In the genomic region with DNA sequence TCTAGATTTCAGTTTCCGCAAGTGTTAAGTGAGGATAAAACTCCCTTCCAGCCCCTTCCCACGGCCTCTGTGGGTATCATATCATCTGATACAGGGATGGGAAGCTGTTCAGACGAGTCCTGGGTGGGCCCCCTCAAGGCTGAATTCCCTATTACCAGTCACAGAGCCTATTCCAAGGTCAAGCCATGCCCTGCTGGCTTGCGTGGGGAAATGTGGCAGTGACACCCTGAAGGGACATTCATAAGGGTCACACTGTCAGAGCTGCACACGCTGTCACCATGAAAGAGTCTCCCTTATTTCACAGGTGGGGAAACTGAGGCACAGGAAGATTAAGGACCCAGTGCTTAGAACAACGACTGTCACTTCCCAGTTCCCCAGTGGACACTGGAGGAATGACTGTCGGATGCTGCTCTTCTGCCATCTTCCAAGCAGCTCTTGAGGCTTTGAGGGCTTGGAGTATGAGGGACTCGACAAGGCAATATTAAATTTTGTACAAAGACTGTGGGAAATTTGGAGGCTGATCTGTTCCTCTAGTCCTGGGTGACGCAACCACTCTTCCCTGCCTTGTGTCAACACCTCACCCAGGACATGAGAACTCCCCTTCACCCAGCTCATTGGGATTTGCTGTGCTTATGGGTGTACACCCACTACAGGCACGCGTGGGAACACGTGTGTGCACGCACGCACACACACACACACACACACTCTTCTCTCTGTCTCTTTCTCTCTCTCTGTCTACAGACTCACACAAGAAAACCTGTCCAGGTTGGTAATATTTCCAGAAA, we compare ENCODE assay signal across 31 cellular contexts.
DNase-seq lines count a peak whose midpoint lies in the region; ATAC-seq and TF ChIP-seq lines count a peak whose summit lies in the region.
"Had no signal": no experiment of that assay in that cellular context is flagged by ENCODE, and none has a peak within 500 bp of the region (broad histone marks: within the 10 kb centered on the region; RNA-seq: fewer than 3 reads in every experiment).

No MANE protein-coding gene starts in this region.

- H3K4me3 Mint-ChIP-seq in neural crest cell, result no peak overlapping the region
- H3K4me3 Mint-ChIP-seq: activated CD8-positive, alpha-beta T cell treated with anti-CD3 and anti-CD28 coated beads, Interleukin-2, amount 10 ng/mL, durations not matched to agents 7 days and 5 days; activated naive CD4-positive, alpha-beta T cell treated with anti-CD3 and anti-CD28 coated beads, Interleukin-2, amount 10 ng/mL, durations not matched to agents 7 days and 5 days; activated T-helper 17 cell treated with anti-CD3 and anti-CD28 coated beads, Interleukin-2, amount 50 U/mL, for 72 hours had no signal

- CTCF ChIA-PET in RWPE1 (lab: Yijun Ruan, JAX), result interaction anchor here (0.6 kb wide), 1 partner anchor 20 kb away, joined by 3 read pairs; no protein-coding TSS in a partner anchor

- H3K27me3 ChIP-seq in upper lobe of right lung, result no peaks in the 10 kb centered on the region
- H3K27me3 ChIP-seq: adrenal gland, body of pancreas, gastroesophageal sphincter, MG63, neutrophil, uterus had no signal

- no peaks in the 10 kb centered on the region for H3K36me3 ChIP-seq in upper lobe of right lung
- H3K36me3 ChIP-seq: adrenal gland, gastroesophageal sphincter, MG63, neutrophil, uterus had no signal

- H3K4me1 ChIP-seq in upper lobe of right lung, result peaks cover 23% of the 10 kb centered on the region
- H3K4me1 ChIP-seq: adrenal gland, gastroesophageal sphincter, uterus had no signal

- H3K27ac ChIP-seq in upper lobe of right lung (no peak overlapping the region), RWPE1 (no peak overlapping the region)
- H3K27ac ChIP-seq: adrenal gland, body of pancreas, C4-2B, gastroesophageal sphincter, GM23248, KMS-11, neutrophil, uterus had no signal

- peak overlapping the region; percentile 74 for H3K27ac Mint-ChIP-seq in neural crest cell (ENCODE audit: unreplicated experiment)
- H3K27ac Mint-ChIP-seq: activated CD8-positive, alpha-beta T cell treated with anti-CD3 and anti-CD28 coated beads, Interleukin-2, amount 10 ng/mL, durations not matched to agents 7 days and 5 days; activated naive CD4-positive, alpha-beta T cell treated with anti-CD3 and anti-CD28 coated beads, Interleukin-2, amount 10 ng/mL, durations not matched to agents 7 days and 5 days; activated T-helper 17 cell treated with anti-CD3 and anti-CD28 coated beads, Interleukin-2, amount 50 U/mL, for 72 hours; progenitor cell of endocrine pancreas had no signal

- intact Hi-C loops in cardiac septum (cut with DNase I), result loop anchor here (10.0 kb wide), 1 partner anchor 775 kb away; no protein-coding TSS in a partner anchor
- intact Hi-C loops in Right ventricle myocardium superior (cut with DNase I), result no loop called here
- intact Hi-C loops in upper lobe of right lung (cut with DNase I), result no loop called here

- POLR2A ChIA-PET in RWPE1 (lab: Yijun Ruan, JAX; ENCODE audit: low non-redundant PET), result interaction anchor here (0.7 kb wide), 1 partner anchor 41 kb away, joined by 5 read pairs; no protein-coding TSS in a partner anchor

- H3K9me3 Mint-ChIP-seq in neural crest cell, result no peaks in the 10 kb centered on the region
- H3K9me3 Mint-ChIP-seq: activated naive CD4-positive, alpha-beta T cell treated with anti-CD3 and anti-CD28 coated beads, Interleukin-2, amount 10 ng/mL, durations not matched to agents 7 days and 5 days had no signal

- no peaks in the 10 kb centered on the region for H3K27me3 Mint-ChIP-seq in neural crest cell (ENCODE audit: low read depth)

- no peaks in the 10 kb centered on the region for H3K36me3 Mint-ChIP-seq in neural crest cell (ENCODE audit: low read depth)
- H3K36me3 Mint-ChIP-seq: activated naive CD4-positive, alpha-beta T cell treated with anti-CD3 and anti-CD28 coated beads, Interleukin-2, amount 10 ng/mL, durations not matched to agents 7 days and 5 days had no signal

- DNase-seq in cardiac septum (ENCODE audit: low spot score) (peak; percentile 20), Right ventricle myocardium superior (no peak), neural crest cell (ENCODE audit: low read depth, low spot score) (no peak), upper lobe of right lung (peak; percentile 70), RWPE1 (ENCODE audit: low spot score) (no peak), HPDE6-E6E7 (ENCODE audit: extremely low spot score) (no peak)
- no peak for DNase-seq in stimulated activated CD4-positive, alpha-beta T cell treated with anti-CD3 and anti-CD28 coated beads, Interleukin-4, amount 100 ng/mL, for 1 hour
- DNase-seq: 8988T; activated CD8-positive, alpha-beta T cell treated with anti-CD3 and anti-CD28 coated beads, Interleukin-2, amount 10 ng/mL, durations not matched to agents 7 days and 5 days; activated naive CD4-positive, alpha-beta T cell treated with anti-CD3 and anti-CD28 coated beads, Interleukin-2, amount 10 ng/mL, durations not matched to agents 7 days and 5 days; body of pancreas; DMS79; GM23248; MG63; NCI-H1105 treated with DMSO at 0.1 percent for 48 hours; NCI-H187 treated with DMSO at 0.1 percent for 48 hours; NCI-H2171; NCI-H510A treated with DMSO at 0.1 percent for 48 hours; NK-92 treated with Interleukin-12 subunit alpha and Interleukin-12 subunit beta, amount 100 ng/mL, for 24 hours; stimulated activated CD4-positive, alpha-beta T cell treated with anti-CD3 and anti-CD28 coated beads, Interleukin-15, amount 100 ng/mL, for 24 hours; stimulated activated naive CD4-positive, alpha-beta T cell; uterus had no signal

- H3K9me3 ChIP-seq in upper lobe of right lung, result no peaks in the 10 kb centered on the region
- H3K9me3 ChIP-seq: adrenal gland, body of pancreas, neutrophil had no signal

- TF ChIP-seq CTCF in neural crest cell (conservative IDR thresholded peaks at IDR 0.05), result no peak
- TF ChIP-seq CTCF in upper lobe of right lung (IDR thresholded peaks at IDR 0.05), result no peak
- TF ChIP-seq CTCF in RWPE1 (conservative IDR thresholded peaks at IDR 0.05; ENCODE audit: low read depth), result no peak

- no peak for ATAC-seq in Right ventricle myocardium superior (ENCODE audit: poor library complexity)
- ATAC-seq in esophagus mucosa, result peak; percentile 27
- ATAC-seq in upper lobe of right lung, result peak; percentile 79
- ATAC-seq: activated CD8-positive, alpha-beta T cell treated with anti-CD3 and anti-CD28 coated beads, Interleukin-2, amount 10 ng/mL, durations not matched to agents 7 days and 5 days; activated T-helper 17 cell treated with anti-CD3 and anti-CD28 coated beads, Interleukin-2, amount 50 U/mL, for 72 hours; body of pancreas; gastroesophageal sphincter; Right ventricle myocardium inferior had no signal

- H3K4me3 ChIP-seq in upper lobe of right lung, result no peak overlapping the region
- H3K4me3 ChIP-seq: adrenal gland, body of pancreas, gastroesophageal sphincter, GM23248, MG63, uterus had no signal

- peaks cover 34% of the 10 kb centered on the region for H3K4me1 Mint-ChIP-seq in neural crest cell
- H3K4me1 Mint-ChIP-seq: activated naive CD4-positive, alpha-beta T cell treated with anti-CD3 and anti-CD28 coated beads, Interleukin-2, amount 10 ng/mL, durations not matched to agents 7 days and 5 days; activated T-helper 17 cell treated with anti-CD3 and anti-CD28 coated beads, Interleukin-2, amount 50 U/mL, for 72 hours had no signal

Comparison
In these comparisons a context has a peak if more than half of its experiments do, and no peak if none do; other contexts are left out.
1. DNase-seq: peak in cardiac septum (single experiment) and upper lobe of right lung (single experiment); none in Right ventricle myocardium superior (single experiment), neural crest cell (single experiment), RWPE1 (single experiment), stimulated activated CD4-positive, alpha-beta T cell treated with anti-CD3 and anti-CD28 coated beads, Interleukin-4, amount 100 ng/mL, for 1 hour (single experiment) and HPDE6-E6E7 (single experiment).